ENCODE assay signal across 20 cellular contexts in genomic region chr6:158517038-158517437, GRCh38.
"Had no signal": no experiment of that assay in that cellular context is flagged by ENCODE, and none has a peak within 500 bp of the region (broad histone marks: within the 10 kb centered on the region; RNA-seq: fewer than 3 reads in every experiment).

No MANE protein-coding gene starts in this region.

- H3K27ac ChIP-seq: colonic mucosa, hepatocyte, right atrium auricular region, sigmoid colon, skin epidermis, stomach, thoracic aorta, upper lobe of left lung, uterus had no signal

- H3K27ac Mint-ChIP-seq: naive thymus-derived CD4-positive, alpha-beta T cell had no signal

- DNase-seq: colonic mucosa; erythroblast; foreskin melanocyte; kidney glomerular epithelial cell; mesendoderm; naive thymus-derived CD4-positive, alpha-beta T cell; posterior cingulate gyrus; sigmoid colon; stimulated activated CD4-positive, alpha-beta T cell treated with anti-CD3 and anti-CD28 coated beads, Interleukin-12 subunit alpha, Interleukin-12 subunit beta, amount 100 ng/mL, for 4 hours; stimulated activated naive CD4-positive, alpha-beta T cell; stomach; substantia nigra; upper lobe of left lung; uterus had no signal

- H3K36me3 ChIP-seq: colonic mucosa, right atrium auricular region, sigmoid colon, stomach, thoracic aorta, upper lobe of left lung, uterus had no signal

- FAIRE-seq: endothelial cell of umbilical vein had no signal

- H3K4me1 ChIP-seq: uterus had no signal

- H3K4me3 ChIP-seq: colonic mucosa, hepatocyte, right atrium auricular region, skin epidermis, thoracic aorta, uterus had no signal

- H3K9me3 Mint-ChIP-seq: naive thymus-derived CD4-positive, alpha-beta T cell; neural crest cell had no signal

- H3K9me3 ChIP-seq: colonic mucosa, right atrium auricular region, sigmoid colon, stomach, thoracic aorta, upper lobe of left lung, uterus had no signal

- H3K79me2 ChIP-seq: hepatocyte had no signal

- H3K27me3 ChIP-seq: hepatocyte, right atrium auricular region, uterus had no signal

- H2AFZ ChIP-seq: hepatocyte had no signal
